8 cellular contexts compared by ENCODE assay signal in genomic region chr12:106986625-106987389, GRCh38. TPM values are rescaled to one million over a fixed set of nuclear protein-coding genes. Genes with fewer than 3 reads are reported as not detected.
DNase-seq lines count a peak whose midpoint lies in the region; ATAC-seq, FAIRE-seq and TF ChIP-seq lines count a peak whose summit lies in the region.

MTERF2 (minus strand) TSS chr12:106987146; CDS start chr12:106978714, 8,432 bp downstream.

- peaks cover 23% of the 10 kb centered on the region for H3K36me3 Mint-ChIP-seq in activated T-helper 2 cell treated with anti-CD3 and anti-CD28 coated beads, Interferon-gamma antibody, Interleukin-2, Interleukin-4, amounts not matched to agents 10 μg/mL and 5 μg/mL and 100 μg/mL, durations not matched to agents 14 hours and 24 hours and 36 hours (ENCODE audit: low read depth)
- peaks cover 5 to 8% (median 5%) of the 10 kb centered on the region in 3 donors for H3K36me3 Mint-ChIP-seq in naive thymus-derived CD8-positive, alpha-beta T cell
- H3K36me3 Mint-ChIP-seq in stimulated activated naive B cell treated with anti-CD40 and anti-IgM and Interleukin-4, amounts not matched to agents 10 μg/mL and 1 μg/mL and 100 μg/mL, for 72 hours = peaks cover 28 to 36% of the 10 kb centered on the region in 2 donors

- peak within 1 kb of the TSS; percentile 84 for H3K4me3 Mint-ChIP-seq in activated T-helper 2 cell treated with anti-CD3 and anti-CD28 coated beads, Interferon-gamma antibody, Interleukin-2, Interleukin-4, amounts not matched to agents 10 μg/mL and 5 μg/mL and 100 μg/mL, durations not matched to agents 14 hours and 24 hours and 36 hours (ENCODE audit: low read depth)
- H3K4me3 Mint-ChIP-seq in naive thymus-derived CD8-positive, alpha-beta T cell = peak within 1 kb of the TSS; percentile 93 to 98 (median 96)
- H3K4me3 Mint-ChIP-seq in stimulated activated naive B cell treated with anti-CD40 and anti-IgM and Interleukin-4, amounts not matched to agents 10 μg/mL and 1 μg/mL and 100 μg/mL, for 72 hours = peak within 1 kb of the TSS; percentile 99

- peaks cover 8% of the 10 kb centered on the region for H3K9me3 Mint-ChIP-seq in activated T-helper 2 cell treated with anti-CD3 and anti-CD28 coated beads, Interferon-gamma antibody, Interleukin-2, Interleukin-4, amounts not matched to agents 10 μg/mL and 5 μg/mL and 100 μg/mL, durations not matched to agents 14 hours and 24 hours and 36 hours
- H3K9me3 Mint-ChIP-seq in naive thymus-derived CD8-positive, alpha-beta T cell = peaks cover 0 to 11% (median 0%) of the 10 kb centered on the region in 9 donors
- peaks cover 17 to 20% of the 10 kb centered on the region in 2 donors for H3K9me3 Mint-ChIP-seq in stimulated activated naive B cell treated with anti-CD40 and anti-IgM and Interleukin-4, amounts not matched to agents 10 μg/mL and 1 μg/mL and 100 μg/mL, for 72 hours

- TF ChIP-seq CTCF in fibroblast of mammary gland (conservative IDR thresholded peaks at IDR 0.05; ENCODE audit: control insufficient read depth, insufficient read depth, low read depth, low read length) = no peak

- peak; percentile 35 for FAIRE-seq in RCC 7860 (lab: Jason Lieb, UNC)

- DNase-seq in DMS53 treated with DMSO at 0.1 percent for 48 hours (lab: John Stamatoyannopoulos, UW; ENCODE audit: unreplicated experiment) (peak; percentile 93), KG1 (lab: John Stamatoyannopoulos, UW) (peak; percentile 80), RCC 7860 (ENCODE audit: low spot score) (peak; percentile 78), fibroblast of mammary gland (ENCODE audit: low read depth) (peak; percentile 90)
- DNase-seq in activated T-helper 2 cell treated with anti-CD3 and anti-CD28 coated beads, Interferon-gamma antibody, Interleukin-2, Interleukin-4, amounts not matched to agents 10 μg/mL and 5 μg/mL and 100 μg/mL, durations not matched to agents 14 hours and 24 hours and 36 hours (ENCODE audit: low spot score) = peak; percentile 63
- DNase-seq in naive thymus-derived CD8-positive, alpha-beta T cell = peak; percentile 62 to 86 (median 74)
- peak; percentile 64 for DNase-seq in stimulated activated naive B cell treated with anti-CD40 and anti-IgM and Interleukin-4, amounts not matched to agents 10 μg/mL and 1 μg/mL and 100 μg/mL, for 72 hours

- H3K27ac Mint-ChIP-seq in activated T-helper 2 cell treated with anti-CD3 and anti-CD28 coated beads, Interferon-gamma antibody, Interleukin-2, Interleukin-4, amounts not matched to agents 10 μg/mL and 5 μg/mL and 100 μg/mL, durations not matched to agents 14 hours and 24 hours and 36 hours = peak within 1 kb of the TSS; percentile 53
- H3K27ac Mint-ChIP-seq in naive thymus-derived CD8-positive, alpha-beta T cell = peak within 1 kb of the TSS; percentile 68 to 95 (median 92)
- peak within 1 kb of the TSS; percentile 96 for H3K27ac Mint-ChIP-seq in stimulated activated naive B cell treated with anti-CD40 and anti-IgM and Interleukin-4, amounts not matched to agents 10 μg/mL and 1 μg/mL and 100 μg/mL, for 72 hours

- intact Hi-C loops in activated T-helper 2 cell treated with anti-CD3 and anti-CD28 coated beads, Interferon-gamma antibody, Interleukin-2, Interleukin-4, amounts not matched to agents 10 μg/mL and 5 μg/mL and 100 μg/mL, durations not matched to agents 14 hours and 24 hours and 36 hours (cut with micrococcal nuclease) = loop anchor here (1.0 to 2.0 kb wide), 2 partner anchors 30 to 106 kb away; partner anchors contain the start of gene CRY1

- peaks cover 3% of the 10 kb centered on the region for H3K27me3 Mint-ChIP-seq in activated T-helper 2 cell treated with anti-CD3 and anti-CD28 coated beads, Interferon-gamma antibody, Interleukin-2, Interleukin-4, amounts not matched to agents 10 μg/mL and 5 μg/mL and 100 μg/mL, durations not matched to agents 14 hours and 24 hours and 36 hours (ENCODE audit: low read depth)
- H3K27me3 Mint-ChIP-seq in naive thymus-derived CD8-positive, alpha-beta T cell = no peaks in the 10 kb centered on the region
- H3K27me3 Mint-ChIP-seq in stimulated activated naive B cell treated with anti-CD40 and anti-IgM and Interleukin-4, amounts not matched to agents 10 μg/mL and 1 μg/mL and 100 μg/mL, for 72 hours = no peaks in the 10 kb centered on the region

- peak; percentile 93 for ATAC-seq in GM21723 (IDR thresholded peaks at IDR 0.05; ENCODE audit: unreplicated experiment)
- peak; percentile 96 to 97 for ATAC-seq in naive thymus-derived CD8-positive, alpha-beta T cell
- peak; percentile 98 for ATAC-seq in stimulated activated naive B cell treated with anti-CD40 and anti-IgM and Interleukin-4, amounts not matched to agents 10 μg/mL and 1 μg/mL and 100 μg/mL, for 72 hours (replicated peaks)

- POLR2A ChIA-PET in naive thymus-derived CD8-positive, alpha-beta T cell (lab: Charles Lee) = interaction anchor here (1.1 to 2.9 kb wide), 5 partner anchors 10 to 107 kb away, joined by 3 to 26 read pairs (median 5); partner anchors contain the start of genes CRY1 and TMEM263

- H3K4me3 ChIP-seq in fibroblast of mammary gland (ENCODE audit: control insufficient read depth, low read depth, low read length) = peak within 1 kb of the TSS; percentile 79

- peaks cover 34% of the 10 kb centered on the region for H3K4me1 Mint-ChIP-seq in activated T-helper 2 cell treated with anti-CD3 and anti-CD28 coated beads, Interferon-gamma antibody, Interleukin-2, Interleukin-4, amounts not matched to agents 10 μg/mL and 5 μg/mL and 100 μg/mL, durations not matched to agents 14 hours and 24 hours and 36 hours (ENCODE audit: low read depth)
- peaks cover 35 to 47% (median 45%) of the 10 kb centered on the region in 4 donors for H3K4me1 Mint-ChIP-seq in naive thymus-derived CD8-positive, alpha-beta T cell
- peaks cover 31 to 40% of the 10 kb centered on the region in 2 donors for H3K4me1 Mint-ChIP-seq in stimulated activated naive B cell treated with anti-CD40 and anti-IgM and Interleukin-4, amounts not matched to agents 10 μg/mL and 1 μg/mL and 100 μg/mL, for 72 hours

RNA-seq across cellular contexts. Expression of gene MTERF2, which starts in this region (rescaled TPM):
- total RNA-seq in activated T-helper 2 cell treated with anti-CD3 and anti-CD28 coated beads, Interferon-gamma antibody, Interleukin-2, Interleukin-4, amounts not matched to agents 10 μg/mL and 5 μg/mL and 100 μg/mL, durations not matched to agents 14 hours and 24 hours and 36 hours = 2.3 and 2.4 TPM in 2 replicates
- 10 to 100 TPM; 13.1 to 14.3 TPM for total RNA-seq in naive thymus-derived CD8-positive, alpha-beta T cell
- 1 to 10 TPM; 4.4 to 9.3 (median 8.5) TPM for polyA plus RNA-seq in naive thymus-derived CD8-positive, alpha-beta T cell

Comparison
In these comparisons a context has a peak if more than half of its experiments do, and no peak if none do; other contexts are left out.
1. Peak in every context shown above with its lines: DNase-seq, ATAC-seq and H3K4me3 ChIP-seq.